Comparison of ENCODE assay signal across 11 cellular contexts in genomic region chr6:138290563-138290962, GRCh38.
DNase-seq lines count a peak whose midpoint lies in the region; ATAC-seq and TF ChIP-seq lines count a peak whose summit lies in the region.
"Had no signal": no experiment of that assay in that cellular context is flagged by ENCODE, and none has a peak within 500 bp of the region (broad histone marks: within the 10 kb centered on the region; RNA-seq: fewer than 3 reads in every experiment).

No MANE protein-coding gene starts in this region.

- H3K4ac ChIP-seq in H9 (ENCODE audit: low read depth, low read length): no peak overlapping the region

- H2BK120ac ChIP-seq in H9 (ENCODE audit: low read depth, low read length, poor library complexity, severe bottlenecking): no peak overlapping the region

- peak; percentile 16 for DNase-seq in AG10803 (ENCODE audit: low read depth)
- no peak for DNase-seq in H9
- peak; percentile 57 for DNase-seq in left lobe of liver (ENCODE audit: low spot score)
- DNase-seq in osteoblast (ENCODE audit: insufficient read length, low spot score, missing footprints): peak; percentile 76
- no peak for DNase-seq in left ventricle myocardium inferior
- DNase-seq in RPMI8226: no peak
- no peak for DNase-seq in mesenteric fat pad (ENCODE audit: low spot score)
- no peak for DNase-seq in NCI-H2196 treated with DMSO at 0.1 percent for 48 hours (lab: John Stamatoyannopoulos, UW; ENCODE audit: unreplicated experiment)
- DNase-seq: GF-D8 had no signal

- TF ChIP-seq CTCF in AG10803 (conservative IDR thresholded peaks at IDR 0.05; ENCODE audit: low read length) (no peak), H9 (conservative IDR thresholded peaks at IDR 0.05) (no peak), osteoblast (IDR thresholded peaks at IDR 0.05; ENCODE audit: extremely low read depth, low read depth, low read length) (no peak), left ventricle myocardium inferior (IDR thresholded peaks at IDR 0.05; ENCODE audit: borderline replicate concordance) (no peak)

- H3K9me3 ChIP-seq in H9 (ENCODE audit: control insufficient read depth, low read depth, low read length) (no peaks in the 10 kb centered on the region), osteoblast (ENCODE audit: low read depth, low read length) (no peaks in the 10 kb centered on the region), left ventricle myocardium inferior (replicated peaks) (no peaks in the 10 kb centered on the region)
- H3K9me3 ChIP-seq: BLaER1 treated with 17β-estradiol and CSF1 and Interleukin-3, amounts not matched to agents 10 nM and 100 nM had no signal

- no CpG with 5 or more reads among the region's 4 CpGs for WGBS in H9 (ENCODE audit: extremely low coverage, insufficient read length, low lambda C conversion rate)

- no peak overlapping the region for H3K4me3 Mint-ChIP-seq in H9
- H3K4me3 Mint-ChIP-seq: CD4-positive, CD25-positive, alpha-beta regulatory T cell had no signal

- no peak overlapping the region for H2BK15ac ChIP-seq in H9 (ENCODE audit: low read depth, low read length)

- no peak overlapping the region for H2BK5ac ChIP-seq in H9 (ENCODE audit: insufficient read length, low read length)

- H4K20me1 ChIP-seq in H9 (ENCODE audit: control insufficient read depth, insufficient read depth, insufficient read length): no peaks in the 10 kb centered on the region
- H4K20me1 ChIP-seq in osteoblast (ENCODE audit: insufficient read depth, low read length): no peaks in the 10 kb centered on the region
- H4K20me1 ChIP-seq: BLaER1 treated with 17β-estradiol and CSF1 and Interleukin-3, amounts not matched to agents 10 nM and 100 nM had no signal

- H2BK20ac ChIP-seq in H9 (ENCODE audit: low read depth, low read length, poor library complexity, severe bottlenecking): no peak overlapping the region

- H3K36me3 ChIP-seq in osteoblast (ENCODE audit: insufficient read depth, low read length): no peaks in the 10 kb centered on the region
- H3K36me3 ChIP-seq in left ventricle myocardium inferior: no peaks in the 10 kb centered on the region
- H3K36me3 ChIP-seq: BLaER1 treated with 17β-estradiol and CSF1 and Interleukin-3, amounts not matched to agents 10 nM and 100 nM had no signal

- H3K27me3 ChIP-seq in H9 (ENCODE audit: insufficient read depth, low read length): no peaks in the 10 kb centered on the region
- H3K27me3 ChIP-seq in osteoblast (ENCODE audit: insufficient read depth, low read length): no peaks in the 10 kb centered on the region
- H3K27me3 ChIP-seq in left ventricle myocardium inferior (ENCODE audit: low read depth): no peaks in the 10 kb centered on the region
- H3K27me3 ChIP-seq: BLaER1 treated with 17β-estradiol and CSF1 and Interleukin-3, amounts not matched to agents 10 nM and 100 nM had no signal

- ATAC-seq in left lobe of liver: peak; percentile 77

- H4K91ac ChIP-seq in H9 (ENCODE audit: insufficient read length, low read depth, low read length): no peak overlapping the region

- intact Hi-C loops in left ventricle myocardium inferior (cut with micrococcal nuclease): no loop called here

- no peak overlapping the region for H3K9ac ChIP-seq in H9 (ENCODE audit: extremely low read depth, insufficient read length, low read length)
- H3K9ac ChIP-seq: BLaER1 treated with 17β-estradiol and CSF1 and Interleukin-3, amounts not matched to agents 10 nM and 100 nM had no signal

- no peak overlapping the region for H4K5ac ChIP-seq in H9 (ENCODE audit: insufficient read length, low read depth, low read length)

- no peak overlapping the region for H3T11ph ChIP-seq in H9 (ENCODE audit: low read length)

- H3K4me3 ChIP-seq in AG10803 (ENCODE audit: low read length) (no peak overlapping the region), osteoblast (ENCODE audit: insufficient read depth, low read length) (no peak overlapping the region), left ventricle myocardium inferior (no peak overlapping the region)
- H3K4me3 ChIP-seq: BLaER1 treated with 17β-estradiol and CSF1 and Interleukin-3, amounts not matched to agents 10 nM and 100 nM had no signal

- no peak overlapping the region for H3K18ac ChIP-seq in H9 (ENCODE audit: insufficient read length, low read depth, low read length)

- peaks cover 16 to 17% of the 10 kb centered on the region in 2 experiments for H3K4me1 Mint-ChIP-seq in H9

- peaks cover 8 to 29% (median 19%) of the 10 kb centered on the region in 3 experiments for H3K36me3 Mint-ChIP-seq in H9 (ENCODE audit: insufficient read depth in 1 of 3, low read depth in 3 of 3)
- H3K36me3 Mint-ChIP-seq: CD4-positive, CD25-positive, alpha-beta regulatory T cell had no signal

- no peak overlapping the region for H2AK5ac ChIP-seq in H9 (ENCODE audit: insufficient read length, low read length)

- H3K27me3 Mint-ChIP-seq in H9 (ENCODE audit: low read depth): no peaks in the 10 kb centered on the region

- no peak overlapping the region for H3K14ac ChIP-seq in H9 (ENCODE audit: insufficient read depth, low read length)

- no peaks in the 10 kb centered on the region for H3K23me2 ChIP-seq in H9 (ENCODE audit: insufficient read length, low read depth, low read length, poor library complexity, severe bottlenecking)

- no peak overlapping the region for H2AFZ ChIP-seq in H9 (ENCODE audit: low read length)
- H2AFZ ChIP-seq in osteoblast (ENCODE audit: low read length): no peak overlapping the region

- no peak overlapping the region for H3K23ac ChIP-seq in H9 (ENCODE audit: insufficient read length, low read depth, low read length)

- H3K27ac Mint-ChIP-seq in H9: peak overlapping the region in 2 of 3 experiments; percentile 11 to 18; a peak in 1 of 7 replicates

- H4K8ac ChIP-seq in H9 (replicated peaks; ENCODE audit: insufficient read length, low read depth, low read length): no peak overlapping the region

- no peak overlapping the region for H3K27ac ChIP-seq in H9 (ENCODE audit: insufficient read length, low read depth, low read length)
- H3K27ac ChIP-seq in osteoblast (ENCODE audit: low read depth, low read length): no peak overlapping the region
- H3K27ac ChIP-seq in left ventricle myocardium inferior (replicated peaks): no peak overlapping the region
- H3K27ac ChIP-seq: BLaER1 treated with 17β-estradiol and CSF1 and Interleukin-3, amounts not matched to agents 10 nM and 100 nM had no signal

- H3K79me2 ChIP-seq in H9 (ENCODE audit: insufficient read depth, low read length): no peaks in the 10 kb centered on the region
- H3K79me2 ChIP-seq in osteoblast (ENCODE audit: insufficient read depth, low read length): no peaks in the 10 kb centered on the region

- H3K9me3 Mint-ChIP-seq in H9: no peaks in the 10 kb centered on the region

- H3K4me2 ChIP-seq in H9 (ENCODE audit: insufficient read depth, insufficient read length, low read length): no peak overlapping the region
- H3K4me2 ChIP-seq in osteoblast (ENCODE audit: insufficient read depth, low read length): no peak overlapping the region
- H3K4me2 ChIP-seq: BLaER1 treated with 17β-estradiol and CSF1 and Interleukin-3, amounts not matched to agents 10 nM and 100 nM had no signal

- H3K4me1 ChIP-seq in H9 (ENCODE audit: insufficient read depth, low read length) (no peaks in the 10 kb centered on the region; the same call in 1 of the 2 replicates), osteoblast (ENCODE audit: insufficient read depth, low read length) (peaks cover 12% of the 10 kb centered on the region), left ventricle myocardium inferior (no peaks in the 10 kb centered on the region)
- H3K4me1 ChIP-seq: BLaER1 treated with 17β-estradiol and CSF1 and Interleukin-3, amounts not matched to agents 10 nM and 100 nM had no signal

- no peak overlapping the region for H3K56ac ChIP-seq in H9 (ENCODE audit: insufficient read length, low read depth, low read length)

- H3K79me1 ChIP-seq in H9 (ENCODE audit: insufficient read depth, low read depth, low read length, poor library complexity, severe bottlenecking): no peaks in the 10 kb centered on the region

- H2BK12ac ChIP-seq in H9 (ENCODE audit: insufficient read length, low read depth, low read length): no peak overlapping the region

Comparison
In these comparisons a context has a peak if more than half of its experiments do, and no peak if none do; other contexts are left out.
1. DNase-seq: peak in AG10803 (single experiment), left lobe of liver (single experiment) and osteoblast (single experiment); none in H9 (single experiment), left ventricle myocardium inferior (single experiment), RPMI8226 (single experiment), mesenteric fat pad (single experiment) and NCI-H2196 treated with DMSO at 0.1 percent for 48 hours (single experiment).